In genomic region chr2:98087447-98088065, GRCh38 we compare ENCODE assay signal across 10 cellular contexts. TPM values are rescaled to one million over a fixed set of nuclear protein-coding genes. Genes with fewer than 3 reads are reported as not detected.
DNase-seq lines count a peak whose midpoint lies in the region; ATAC-seq, FAIRE-seq and TF ChIP-seq lines count a peak whose summit lies in the region.
"Had no signal": no experiment of that assay in that cellular context is flagged by ENCODE, and none has a peak within 500 bp of the region (broad histone marks: within the 10 kb centered on the region; RNA-seq: fewer than 3 reads in every experiment).

No MANE protein-coding gene starts in this region.

- H3K36me3 ChIP-seq in keratinocyte (ENCODE audit: control insufficient read depth in 2 of 2, extremely low read depth in 1 of 2, insufficient read depth in 2 of 2, low read length in 2 of 2): no peaks in the 10 kb centered on the region
- H3K36me3 ChIP-seq in thoracic aorta: no peaks in the 10 kb centered on the region

- H3K4me1 ChIP-seq in keratinocyte (ENCODE audit: control insufficient read depth, extremely low read depth, insufficient read depth, low read length): peaks cover 3% of the 10 kb centered on the region
- H3K4me1 ChIP-seq in thoracic aorta (ENCODE audit: control insufficient read depth in 1 of 2, low read depth in 2 of 2): peaks cover 6 to 19% of the 10 kb centered on the region in 2 donors

- H3K27me3 ChIP-seq in keratinocyte (ENCODE audit: control insufficient read depth, extremely low read depth, insufficient read depth, low read length): peaks cover 12% of the 10 kb centered on the region
- H3K27me3 ChIP-seq in thoracic aorta (replicated peaks; ENCODE audit: insufficient read depth): no peaks in the 10 kb centered on the region

- H3K9me1 ChIP-seq in keratinocyte (ENCODE audit: control insufficient read depth, extremely low read depth, insufficient read depth, low read length): no peaks in the 10 kb centered on the region

- peaks cover 51% of the 10 kb centered on the region for H3K27me3 Mint-ChIP-seq in activated T-cell treated with anti-CD3 and anti-CD28 coated beads, Interleukin-2, amount 50 U/mL, for 72 hours (ENCODE audit: low read depth)
- peaks cover 62% of the 10 kb centered on the region for H3K27me3 Mint-ChIP-seq in activated naive CD8-positive, alpha-beta T cell treated with anti-CD3 and anti-CD28 coated beads for 36 hours

- no peaks in the 10 kb centered on the region for H3K9me3 Mint-ChIP-seq in activated T-cell treated with anti-CD3 and anti-CD28 coated beads, Interleukin-2, amount 50 U/mL, for 72 hours
- H3K9me3 Mint-ChIP-seq in activated naive CD8-positive, alpha-beta T cell treated with anti-CD3 and anti-CD28 coated beads for 36 hours: peaks cover 7% of the 10 kb centered on the region

- peak overlapping the region; percentile 56 to 79 (median 78) for H3K4me3 ChIP-seq in keratinocyte (ENCODE audit: control insufficient read depth in 2 of 3, extremely low read depth in 1 of 3, insufficient read depth in 2 of 3, low read depth in 1 of 3, low read length in 3 of 3)
- peak overlapping the region; percentile 65 for H3K4me3 ChIP-seq in thoracic aorta

- peak overlapping the region; percentile 80 to 90 for H3K4me3 Mint-ChIP-seq in activated T-cell treated with anti-CD3 and anti-CD28 coated beads, Interleukin-2, amount 50 U/mL, for 72 hours
- peak overlapping the region; percentile 75 for H3K4me3 Mint-ChIP-seq in activated naive CD8-positive, alpha-beta T cell treated with anti-CD3 and anti-CD28 coated beads for 36 hours

- peak overlapping the region; percentile 94 for H2AFZ ChIP-seq in keratinocyte (ENCODE audit: control insufficient read depth, low read length)

- dilution Hi-C loops in keratinocyte (cut with MboI; ENCODE audit: extremely low pct_ligation_motif_present, low sequenced_read_pairs): no loop called here

- no peaks in the 10 kb centered on the region for H4K20me1 ChIP-seq in keratinocyte (ENCODE audit: control insufficient read depth, extremely low read depth, insufficient read depth, low read length)

- no peak overlapping the region for H3K27ac Mint-ChIP-seq in activated T-cell treated with anti-CD3 and anti-CD28 coated beads, Interleukin-2, amount 50 U/mL, for 72 hours
- H3K27ac Mint-ChIP-seq in activated naive CD8-positive, alpha-beta T cell treated with anti-CD3 and anti-CD28 coated beads for 36 hours: peak overlapping the region; percentile 87

- ATAC-seq in activated T-cell treated with anti-CD3 and anti-CD28 coated beads, Interleukin-2, amount 50 U/mL, for 72 hours (replicated peaks in 1 of 2): no peak
- no peak for ATAC-seq in thoracic aorta (ENCODE audit: insufficient number of reproducible peaks, low FRiP score, low read depth)

- H3K4me1 Mint-ChIP-seq in activated T-cell treated with anti-CD3 and anti-CD28 coated beads, Interleukin-2, amount 50 U/mL, for 72 hours (ENCODE audit: low read depth): peaks cover 20% of the 10 kb centered on the region
- peaks cover 27% of the 10 kb centered on the region for H3K4me1 Mint-ChIP-seq in activated naive CD8-positive, alpha-beta T cell treated with anti-CD3 and anti-CD28 coated beads for 36 hours

- peak overlapping the region; percentile 98 for H3K4me2 ChIP-seq in keratinocyte (ENCODE audit: control insufficient read depth, extremely low read depth, insufficient read depth, low read depth, low read length)

- H3K9me3 ChIP-seq in keratinocyte (ENCODE audit: control insufficient read depth, low read depth, low read length) (no peaks in the 10 kb centered on the region), thoracic aorta (no peaks in the 10 kb centered on the region)

- DNase-seq in activated T-cell treated with anti-CD3 and anti-CD28 coated beads, Interleukin-2, amount 50 U/mL, for 72 hours: no peak
- DNase-seq in activated T-cell treated with anti-CD3 and anti-CD28 coated beads, Interleukin-2, amount 50 U/mL, for 48 hours: no peak
- DNase-seq in activated naive CD8-positive, alpha-beta T cell treated with anti-CD3 and anti-CD28 coated beads for 36 hours: no peak
- DNase-seq in keratinocyte (ENCODE audit: low read depth, low spot score) (no peak), thoracic aorta (ENCODE audit: low spot score) (no peak), NCI-H526 treated with DMSO at 0.1 percent for 48 hours (lab: John Stamatoyannopoulos, UW) (no peak), hippocampal formation (lab: John Stamatoyannopoulos, UW) (no peak)
- DNase-seq in activated effector memory CD4-positive, alpha-beta T cell treated with anti-CD3 and anti-CD28 coated beads, Interleukin-2, amount 50 U/mL, for 16 hours: no peak

- no peak for FAIRE-seq in keratinocyte (lab: Jason Lieb, UNC)

- TF ChIP-seq CTCF in keratinocyte (optimal IDR thresholded peaks at IDR 0.05 in 1 of 3, IDR thresholded peaks at IDR 0.05 in 1 of 3, conservative IDR thresholded peaks at IDR 0.05 in 1 of 3; ENCODE audit: extremely low read depth in 1 of 3, insufficient read depth in 2 of 3, low read length in 3 of 3) (no peak), thoracic aorta (IDR thresholded peaks at IDR 0.05) (no peak)

- peaks cover 0 to 3% of the 10 kb centered on the region in 2 donors for H3K36me3 Mint-ChIP-seq in activated T-cell treated with anti-CD3 and anti-CD28 coated beads, Interleukin-2, amount 50 U/mL, for 72 hours (ENCODE audit: insufficient read depth in 2 of 2)
- H3K36me3 Mint-ChIP-seq in activated naive CD8-positive, alpha-beta T cell treated with anti-CD3 and anti-CD28 coated beads for 36 hours: peaks cover 10% of the 10 kb centered on the region

- H3K27ac ChIP-seq in keratinocyte (ENCODE audit: control insufficient read depth, insufficient read depth, low read length): no peak overlapping the region
- H3K27ac ChIP-seq in thoracic aorta: no peak overlapping the region
- H3K27ac ChIP-seq: VCaP had no signal

- H3K79me2 ChIP-seq in keratinocyte (ENCODE audit: control insufficient read depth, insufficient read depth, low read length): no peaks in the 10 kb centered on the region

- peak overlapping the region; percentile 68 for H3K9ac ChIP-seq in keratinocyte (ENCODE audit: control insufficient read depth, extremely low read depth, insufficient read depth, low read length)

RNA-seq across cellular contexts. Expression of gene VWA3B, which starts 0.6 kb away (rescaled TPM):
- total RNA-seq in activated T-cell treated with anti-CD3 and anti-CD28 coated beads, Interleukin-2, amount 50 U/mL, for 72 hours: under 1 TPM; 0.19 to 0.21 TPM
- not detected for total RNA-seq in activated naive CD8-positive, alpha-beta T cell treated with anti-CD3 and anti-CD28 coated beads for 36 hours
- polyA plus RNA-seq in keratinocyte: 0.05 to 0.24 TPM in 2 of 3 replicates, not detected in the other
- polyA plus RNA-seq in keratinocyte (2011; ENCODE audit: low read depth): not detected
- polyA plus RNA-seq in keratinocyte (2011; cell fraction: cytosol; rRNA removed): 0.30 TPM in 1 of 2 replicates, not detected in the other
- 0.22 and 0.27 TPM in 2 replicates for polyA plus RNA-seq in keratinocyte (2011; cell fraction: nucleus; rRNA removed)
- not detected in 2 replicates for polyA plus RNA-seq in keratinocyte (2012; ENCODE audit: low replicate concordance)
- 0.20 TPM in 1 of 3 replicates, not detected in the others for polyA minus RNA-seq in keratinocyte
- polyA minus RNA-seq in keratinocyte (2011; cell fraction: cytosol; rRNA and poly(A)+ RNA removed): not detected
- not detected in 2 replicates for polyA minus RNA-seq in keratinocyte (2011; cell fraction: nucleus; rRNA and poly(A)+ RNA removed)
- total RNA-seq in thoracic aorta: under 1 TPM in 1 of 2 donors, not detected in 1; 0.27 TPM
- total RNA-seq: Daoy had no signal
